Comparison of ENCODE assay signal across 9 cellular contexts in the genomic region with DNA sequence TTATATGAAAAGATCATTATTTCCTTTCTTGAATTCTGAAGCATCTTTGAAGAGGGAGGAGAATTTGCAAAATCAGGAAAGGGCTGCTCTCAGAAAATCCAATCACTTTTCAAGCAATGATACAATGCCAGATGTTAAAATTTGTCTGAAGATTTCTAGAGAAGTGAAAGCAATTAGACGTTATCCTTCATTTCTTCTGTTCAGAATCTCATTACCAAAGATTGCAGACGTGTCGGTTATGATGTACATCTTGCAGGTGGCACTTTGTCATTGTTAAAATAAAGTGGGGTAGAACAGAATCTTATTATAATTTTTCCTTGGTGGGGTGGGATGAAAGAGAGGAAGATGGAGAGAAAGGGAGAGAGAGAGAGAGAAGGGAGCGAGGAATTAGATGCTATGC.
"Had no signal": no experiment of that assay in that cellular context is flagged by ENCODE, and none has a peak within 500 bp of the region (broad histone marks: within the 10 kb centered on the region; RNA-seq: fewer than 3 reads in every experiment).

No MANE protein-coding gene starts in this region.

- FAIRE-seq: H1, H54, HTR-8/SVneo, K562 had no signal

- DNase-seq: H9, HCEC 1CT, IMR-90, KG1 had no signal

- H3K4me2 ChIP-seq: GM23338 had no signal

- H3K4me3 ChIP-seq: GM23338, K562 had no signal

- H2AFZ ChIP-seq: GM23338 had no signal

- ATAC-seq: GM23338, K562 had no signal
